In genomic region chr7:7718461-7718860, GRCh38 we compare ENCODE assay signal across 8 cellular contexts. TPM values are rescaled to one million over a fixed set of nuclear protein-coding genes. Genes with fewer than 3 reads are reported as not detected.
DNase-seq lines count a peak whose midpoint lies in the region; TF ChIP-seq lines count a peak whose summit lies in the region.

Gene RPA3 (minus strand): TSS chr7:7718607. CDS start chr7:7640418, 78,189 bp downstream.

- H3K4me3 ChIP-seq in Caco-2 (ENCODE audit: low read depth, low read length) (no peak within 1 kb of the TSS), endodermal cell (ENCODE audit: low read length) (no peak within 1 kb of the TSS), neural cell (ENCODE audit: low read length) (no peak within 1 kb of the TSS)

- H3K27ac ChIP-seq in endodermal cell (ENCODE audit: low read depth, low read length) (no peak within 1 kb of the TSS), neural cell (ENCODE audit: low read length) (peak within 1 kb of the TSS; percentile 11)

- no TSS peak for BruUV-seq in Caco-2 (replicated peaks; lab: Mats Ljungman, UMichigan)

- H3K27me3 Mint-ChIP-seq in Caco-2 (ENCODE audit: insufficient read depth, unreplicated experiment) = no peaks in the 10 kb centered on the region
- H3K27me3 Mint-ChIP-seq in endodermal cell (ENCODE audit: insufficient read depth) = no peaks in the 10 kb centered on the region

- H2AFZ ChIP-seq in neural cell (ENCODE audit: low read depth, low read length) = no peak within 1 kb of the TSS

- H4K20me1 ChIP-seq in neural cell (ENCODE audit: insufficient read depth) = no peaks in the 10 kb centered on the region

- H3K9ac ChIP-seq in endodermal cell (ENCODE audit: extremely low read depth, low read length, poor library complexity, severe bottlenecking) = no peak within 1 kb of the TSS
- no peak within 1 kb of the TSS for H3K9ac ChIP-seq in neural cell (ENCODE audit: low read length)

- H3K4me1 Mint-ChIP-seq in Caco-2 (ENCODE audit: low read depth, unreplicated experiment) (no peaks in the 10 kb centered on the region), endodermal cell (no peaks in the 10 kb centered on the region)

- TF ChIP-seq CTCF in Caco-2 (IDR thresholded peaks at IDR 0.05; ENCODE audit: insufficient read depth in 1 of 2, low read depth in 1 of 2, low read length in 1 of 2, severe bottlenecking in 1 of 2, unreplicated experiment in 1 of 2) = no peak
- no peak for TF ChIP-seq CTCF in endodermal cell (conservative IDR thresholded peaks at IDR 0.05)
- TF ChIP-seq CTCF in neural cell (IDR thresholded peaks at IDR 0.05; ENCODE audit: poor library complexity, severe bottlenecking) = no peak

- CTCF ChIA-PET in Caco-2 (lab: Charles Lee) = no interaction called here

- H3K9me2 ChIP-seq in neural cell (ENCODE audit: insufficient read depth, low read length) = no peaks in the 10 kb centered on the region

- no peaks in the 10 kb centered on the region for H3K36me3 Mint-ChIP-seq in Caco-2 (ENCODE audit: insufficient read depth, unreplicated experiment)
- H3K36me3 Mint-ChIP-seq in endodermal cell (ENCODE audit: low read depth) = peaks cover 5% of the 10 kb centered on the region

- POLR2A ChIA-PET in Caco-2 (lab: Charles Lee) = no interaction called here

- no peak within 1 kb of the TSS for H3K4me2 ChIP-seq in neural cell (ENCODE audit: low read length)

- H3K36me3 ChIP-seq in Caco-2 (ENCODE audit: control insufficient read depth, insufficient read depth, low read length) (no peaks in the 10 kb centered on the region), endodermal cell (ENCODE audit: control insufficient read depth, insufficient read depth, low read length) (no peaks in the 10 kb centered on the region), neural cell (ENCODE audit: insufficient read depth, low read length) (no peaks in the 10 kb centered on the region)

- no peaks in the 10 kb centered on the region for H3K4me1 ChIP-seq in Caco-2
- no peaks in the 10 kb centered on the region for H3K4me1 ChIP-seq in endodermal cell (ENCODE audit: control insufficient read depth, insufficient read depth, low read length)

- H3K9me3 Mint-ChIP-seq in Caco-2 (ENCODE audit: unreplicated experiment) (no peaks in the 10 kb centered on the region), endodermal cell (no peaks in the 10 kb centered on the region)

- H3K4me3 Mint-ChIP-seq in Caco-2 (ENCODE audit: unreplicated experiment) = no peak within 1 kb of the TSS
- no peak within 1 kb of the TSS for H3K4me3 Mint-ChIP-seq in endodermal cell

- DNase-seq in Caco-2 = no peak
- DNase-seq in NCI-H446 treated with DMSO at 0.1 percent for 48 hours (lab: John Stamatoyannopoulos, UW) = peak; percentile 84
- no peak for DNase-seq in endodermal cell
- no peak for DNase-seq in iPS-NIHi7 (ENCODE audit: extremely low spot score)
- DNase-seq in cortex of kidney (lab: John Stamatoyannopoulos, UW) = no peak
- DNase-seq in NCI-H526 (lab: John Stamatoyannopoulos, UW) = no peak
- no peak for DNase-seq in central memory CD4-positive, alpha-beta T cell

- WGBS in endodermal cell (ENCODE audit: insufficient coverage in 1 of 2, insufficient read length in 1 of 2), 2 experiments = 80% methylated on average over 1 of the region's 1 CpG; no CpG with 5 or more reads in 1 of the 2 experiments

- H3K79me2 ChIP-seq in neural cell (replicated peaks; ENCODE audit: insufficient read depth, low read length) = no peaks in the 10 kb centered on the region

- TF ChIP-seq EP300 in neural cell (conservative IDR thresholded peaks at IDR 0.05; ENCODE audit: poor library complexity, severe bottlenecking) = no peak

- H3K27ac Mint-ChIP-seq in Caco-2 (ENCODE audit: unreplicated experiment) (no peak within 1 kb of the TSS), endodermal cell (no peak within 1 kb of the TSS)

- no peak for TF ChIP-seq RAD21 in neural cell (conservative IDR thresholded peaks at IDR 0.05)

- intact Hi-C loops in Caco-2 (cut with micrococcal nuclease; ENCODE audit: unreplicated experiment) = no loop called here

- no peaks in the 10 kb centered on the region for H3K9me3 ChIP-seq in Caco-2
- H3K9me3 ChIP-seq in endodermal cell (ENCODE audit: control insufficient read depth, low read length) = no peaks in the 10 kb centered on the region
- H3K9me3 ChIP-seq in neural cell (ENCODE audit: low read length) = no peaks in the 10 kb centered on the region

- no peaks in the 10 kb centered on the region for H3F3A ChIP-seq in neural cell (ENCODE audit: insufficient read depth, low read length, poor library complexity, severe bottlenecking)

- no peaks in the 10 kb centered on the region for H3K27me3 ChIP-seq in Caco-2 (replicated peaks; ENCODE audit: control insufficient read depth, insufficient read depth, low read length)
- no peaks in the 10 kb centered on the region for H3K27me3 ChIP-seq in endodermal cell (ENCODE audit: control insufficient read depth, insufficient read depth, low read length, poor library complexity, severe bottlenecking)
- H3K27me3 ChIP-seq in neural cell (ENCODE audit: insufficient read depth, low read depth, low read length) = no peaks in the 10 kb centered on the region

TF ChIP-seq in neural cell, 6 proteins besides CTCF, POLR2A, EP300 and RAD21:
- TF ChIP-seq POLR2AphosphoS5 (IDR thresholded peaks at IDR 0.05) = no peak
- TF ChIP-seq REST (IDR thresholded peaks at IDR 0.05; ENCODE audit: borderline replicate concordance) = no peak
- no peak for TF ChIP-seq TAF1 (IDR thresholded peaks at IDR 0.05; ENCODE audit: low read depth)

RNA-seq across cellular contexts. Expression of gene RPA3, which starts in this region (rescaled TPM):
- total RNA-seq in Caco-2 (2022) (76.3 and 90.2 TPM in 2 replicates), endodermal cell (10 to 100 TPM; 65.5 to 97.8 TPM)
- 81.6 TPM for polyA plus RNA-seq in endodermal cell (2013, experiment 1 of 2)
- 76.3 TPM for polyA plus RNA-seq in endodermal cell (2013, experiment 2 of 2)
- 44.6 and 50.1 TPM in 2 replicates for polyA plus RNA-seq in neural cell
- polyA minus RNA-seq in neural cell = 21.9 and 23.9 TPM in 2 replicates
